8 cellular contexts compared by ENCODE assay signal in the genomic region with DNA sequence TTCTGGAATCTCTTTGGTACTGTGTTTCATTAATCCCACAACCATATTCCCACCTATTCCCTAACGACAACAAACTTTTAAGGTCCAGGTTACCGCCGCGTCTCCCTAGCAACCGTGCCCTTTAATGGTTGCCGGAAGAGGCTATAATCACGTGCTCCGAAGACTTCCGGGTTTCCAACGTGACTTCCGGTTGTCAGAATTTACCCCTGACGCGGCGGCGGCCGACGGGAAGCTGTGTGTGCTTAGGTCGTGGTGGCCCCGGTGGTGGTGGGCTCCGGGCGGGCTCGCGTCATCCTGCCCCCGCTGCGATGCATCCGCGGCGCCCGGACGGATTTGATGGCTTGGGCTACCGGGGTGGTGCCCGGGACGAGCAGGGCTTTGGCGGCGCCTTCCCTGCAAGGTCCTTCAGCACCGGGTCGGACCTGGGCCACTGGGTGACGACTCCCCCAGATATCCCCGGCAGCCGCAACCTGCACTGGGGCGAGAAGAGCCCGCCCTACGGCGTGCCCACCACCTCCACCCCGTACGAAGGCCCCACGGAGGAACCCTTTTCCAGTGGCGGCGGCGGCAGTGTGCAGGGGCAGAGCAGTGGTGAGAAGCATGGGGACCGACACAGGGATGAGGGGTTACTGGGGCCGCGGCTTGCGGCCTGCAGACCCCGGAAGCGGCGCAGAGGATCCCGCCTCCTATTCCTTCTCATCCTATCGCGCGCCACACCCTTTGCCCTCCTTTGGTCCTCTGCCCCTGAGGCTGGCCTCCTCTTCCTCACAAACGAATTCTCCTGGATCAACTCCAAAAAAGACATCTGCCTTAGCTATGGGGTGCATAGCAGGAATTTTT. TPM values are rescaled to one million over a fixed set of nuclear protein-coding genes. Genes with fewer than 3 reads are reported as not detected.
DNase-seq lines count a peak whose midpoint lies in the region; ATAC-seq and TF ChIP-seq lines count a peak whose summit lies in the region.

TSS of gene SLC25A46 (plus strand) at position 196 of the 840 bp plus-strand sequence. CDS start at position 309, 113 bp downstream.

- H3K27ac ChIP-seq in adipose tissue (ENCODE audit: low read depth, low read length) (peak within 1 kb of the TSS; percentile 55), heart left ventricle (peak within 1 kb of the TSS; percentile 51 to 96 (median 88)), upper lobe of left lung (peak within 1 kb of the TSS; percentile 84 to 95 (median 91))

- peak within 1 kb of the TSS; percentile 88 for H3K4me3 ChIP-seq in GM12864 (ENCODE audit: low read depth, low read length)
- H3K4me3 ChIP-seq in heart left ventricle = peak within 1 kb of the TSS; percentile 72 to 94 (median 86)
- H3K4me3 ChIP-seq in upper lobe of left lung = peak within 1 kb of the TSS; percentile 74 to 99 (median 90)

- H3K27me3 ChIP-seq in heart left ventricle (no peaks in the 10 kb centered on the region), upper lobe of left lung (no peaks in the 10 kb centered on the region)

- H3K4me1 ChIP-seq in heart left ventricle (peaks cover 0 to 25% (median 14%) of the 10 kb centered on the region in 12 donors), upper lobe of left lung (peaks cover 10 to 18% (median 15%) of the 10 kb centered on the region in 4 donors)

- 0% methylated on average over 61 to 62 of the region's 62 CpGs for WGBS in adipose tissue, 3 donors
- WGBS in heart left ventricle, 4 donors = 0% methylated on average over 50 to 62 of the region's 62 CpGs
- WGBS in upper lobe of left lung, 2 donors = 0 to 1% methylated on average over 24 to 29 of the region's 62 CpGs

- TF ChIP-seq POLR2A in heart left ventricle (IDR thresholded peaks at IDR 0.05) = peak; percentile 6 to 58
- peak in 3 of 4 donors; percentile 49 to 82 (median 76) for TF ChIP-seq POLR2A in upper lobe of left lung (IDR thresholded peaks at IDR 0.05)

- TF ChIP-seq CTCF in GM12864 (IDR thresholded peaks at IDR 0.05; ENCODE audit: low read depth, low read length, missing control alignments) = no peak
- no peak for TF ChIP-seq CTCF in heart left ventricle (IDR thresholded peaks at IDR 0.05)
- peak in 2 of 6 experiments; percentile 7 to 9 for TF ChIP-seq CTCF in upper lobe of left lung (IDR thresholded peaks at IDR 0.05)

- H3K9me3 ChIP-seq in heart left ventricle (no peaks in the 10 kb centered on the region), upper lobe of left lung (no peaks in the 10 kb centered on the region)

- peak in 2 of 4 donors; percentile 17 to 61 for TF ChIP-seq EP300 in upper lobe of left lung (IDR thresholded peaks at IDR 0.05)

- ATAC-seq in HG02678 (IDR thresholded peaks at IDR 0.05; ENCODE audit: unreplicated experiment) (peak; percentile 97), heart left ventricle (peak; percentile 96 to 99 (median 98)), upper lobe of left lung (ENCODE audit: low FRiP score in 2 of 2) (peak; percentile 95 to 99)

- DNase-seq in GM12864 (ENCODE audit: low read depth) (peak; percentile 81), NCI-H1417 (lab: John Stamatoyannopoulos, UW) (peak; percentile 83 to 92 (median 85)), T follicular helper cell (ENCODE audit: low read depth) (peak; percentile 82), heart left ventricle (peak; percentile 86 to 91 (median 89)), posterior cingulate gyrus (peak; percentile 74 to 97 (median 87)), upper lobe of left lung (peak; percentile 89 to 95)

- H3K36me3 ChIP-seq in heart left ventricle (peaks cover 0 to 16% (median 0%) of the 10 kb centered on the region in 9 donors), upper lobe of left lung (no peaks in the 10 kb centered on the region)

- intact Hi-C loops in heart left ventricle (cut with DNase I) (loop anchor here in 1 of 10 donors (1.0 kb wide), 1 partner anchor 13 kb away; the partner anchor contains the start of gene TMEM232), posterior cingulate gyrus (cut with DNase I) (loop anchor here (5.0 kb wide), 1 partner anchor 353 kb away; the partner anchor contains the start of gene WDR36)

RNA-seq across cellular contexts. Expression of gene SLC25A46, which starts in this region (rescaled TPM):
- polyA plus RNA-seq in adipose tissue = 10 to 100 TPM; 11.2 to 24.1 (median 17.7) TPM
- total RNA-seq in heart left ventricle = 10 to 100 TPM; 52.2 to 71.5 (median 61.6) TPM
- polyA plus RNA-seq in heart left ventricle = 10 to 100 TPM; 12.9 to 47.2 TPM
- total RNA-seq in upper lobe of left lung = 10 to 100 TPM; 18.0 to 51.8 (median 43.4) TPM

Comparison
In these comparisons a context has a peak if more than half of its experiments do, and no peak if none do; other contexts are left out.
1. Peak in every context shown above with its lines: DNase-seq, ATAC-seq, H3K4me3 ChIP-seq and H3K27ac ChIP-seq.